Comparison of ENCODE assay signal across 1 cellular context in genomic region chr12:56117778-56118687, GRCh38.
TF ChIP-seq lines count a peak whose summit lies in the region.

ZC3H10 (plus strand) TSS chr12:56118266; CDS start chr12:56120563, 2,297 bp downstream.

TF ChIP-seq in H1, 55 proteins besides CTCF, POLR2A, EP300 and RAD21:
- TF ChIP-seq SP4 (IDR thresholded peaks at IDR 0.05; ENCODE audit: low read length) (peak; percentile 86; the same call in 1 of the 2 replicates), GTF2F1 (IDR thresholded peaks at IDR 0.05; ENCODE audit: borderline replicate concordance, low read depth, low read length) (peak; percentile 16; the same call in 1 of the 2 replicates), RFX5 (IDR thresholded peaks at IDR 0.05; ENCODE audit: borderline replicate concordance, low read depth, low read length) (no peak), BACH1 (IDR thresholded peaks at IDR 0.05; ENCODE audit: low read length) (no peak), POLR2AphosphoS5 (IDR thresholded peaks at IDR 0.05; ENCODE audit: low read depth, low read length) (peak; percentile 100), CHD1 (IDR thresholded peaks at IDR 0.05; ENCODE audit: low read depth, low read length) (0 out of 2 replicates have a peak, but pooled peaks have one; percentile 49), TAF7 (optimal IDR thresholded peaks at IDR 0.05; ENCODE audit: borderline replicate concordance, low read depth, low read length) (peak; percentile 92), SIX5 (IDR thresholded peaks at IDR 0.05; ENCODE audit: low read depth, low read length) (no peak; the same call in 1 of the 2 replicates), CREB1 (IDR thresholded peaks at IDR 0.05) (peak; percentile 77), SRF (IDR thresholded peaks at IDR 0.05; ENCODE audit: low read depth, low read length) (no peak), EZH2 (IDR thresholded peaks at IDR 0.05; ENCODE audit: low read depth, low read length, severe bottlenecking) (no peak), NRF1 (IDR thresholded peaks at IDR 0.05; ENCODE audit: low read depth, low read length) (0 out of 2 replicates have a peak, but pooled peaks have one; percentile 3), TAF1 (IDR thresholded peaks at IDR 0.05; ENCODE audit: low read depth, low read length) (peak; percentile 90), GABPA (IDR thresholded peaks at IDR 0.05; ENCODE audit: borderline replicate concordance, insufficient read depth, low read length) (peak; percentile 88; the same call in 1 of the 2 replicates), USF2 (IDR thresholded peaks at IDR 0.05; ENCODE audit: low read length) (peak; percentile 38), CBX5 (IDR thresholded peaks at IDR 0.05; ENCODE audit: low read depth, low read length) (no peak), JUN (IDR thresholded peaks at IDR 0.05; ENCODE audit: low read depth, low read length) (no peak), ASH2L (IDR thresholded peaks at IDR 0.05; ENCODE audit: low read length) (no peak), RNF2 (IDR thresholded peaks at IDR 0.05; ENCODE audit: borderline replicate concordance, low read depth, low read length, missing control alignments, poor library complexity, severe bottlenecking) (no peak), ZNF274 (IDR thresholded peaks at IDR 0.05; ENCODE audit: borderline replicate concordance, extremely low read depth, low read length) (no peak), FOSL1 (IDR thresholded peaks at IDR 0.05; ENCODE audit: insufficient read depth, low read depth, low read length) (no peak; the same call in 1 of the 2 replicates), YY1 (IDR thresholded peaks at IDR 0.05; ENCODE audit: low read depth, low read length) (no peak), TCF12 (IDR thresholded peaks at IDR 0.05; ENCODE audit: low read depth, low read length) (0 out of 2 replicates have a peak, but pooled peaks have one; percentile 68), SIRT6 (IDR thresholded peaks at IDR 0.05; ENCODE audit: low read length) (peak; percentile 57), POU5F1 (IDR thresholded peaks at IDR 0.05; ENCODE audit: low read depth, low read length) (no peak), BRCA1 (IDR thresholded peaks at IDR 0.05; ENCODE audit: low read depth, low read length) (peak; percentile 41; the same call in 1 of the 2 replicates), SUZ12 (IDR thresholded peaks at IDR 0.05; ENCODE audit: low read length) (no peak), TEAD4 (IDR thresholded peaks at IDR 0.05; ENCODE audit: low read depth, low read length) (peak; percentile 73), PHF8 (conservative IDR thresholded peaks at IDR 0.05; ENCODE audit: low read depth, low read length) (peak; percentile 75), CHD2 (IDR thresholded peaks at IDR 0.05; ENCODE audit: low read length) (peak; percentile 65; the same call in 1 of the 2 replicates), SP2 (IDR thresholded peaks at IDR 0.05; ENCODE audit: low read length) (peak; percentile 89), NANOG (IDR thresholded peaks at IDR 0.05; ENCODE audit: insufficient read depth, low read depth, low read length, poor library complexity, severe bottlenecking) (no peak), RXRA (IDR thresholded peaks at IDR 0.05; ENCODE audit: insufficient read depth, low read depth, low read length) (no peak), HDAC6 (IDR thresholded peaks at IDR 0.05; ENCODE audit: low read depth, low read length) (no peak), CTBP2 (IDR thresholded peaks at IDR 0.05; ENCODE audit: borderline replicate concordance, insufficient read depth, insufficient read length, low read length) (no peak), KDM1A (IDR thresholded peaks at IDR 0.05; ENCODE audit: borderline replicate concordance, low read length) (no peak), SAP30 (IDR thresholded peaks at IDR 0.05; ENCODE audit: insufficient read depth, insufficient replicate concordance, low read length) (no peak), CEBPB (IDR thresholded peaks at IDR 0.05; ENCODE audit: low read depth, low read length) (no peak), KDM5A (IDR thresholded peaks at IDR 0.05; ENCODE audit: low read length) (no peak; the same call in 1 of the 2 replicates), HDAC2 (IDR thresholded peaks at IDR 0.05; ENCODE audit: borderline replicate concordance in 1 of 2, low read depth in 2 of 2, low read length in 2 of 2) (no peak; a peak in 1 of 4 replicates), E2F6 (IDR thresholded peaks at IDR 0.05) (peak; percentile 73), MAFK (IDR thresholded peaks at IDR 0.05; ENCODE audit: low read depth, low read length) (no peak), JUND (IDR thresholded peaks at IDR 0.05; ENCODE audit: low read length) (no peak), ATF3 (IDR thresholded peaks at IDR 0.05; ENCODE audit: insufficient read depth, low read depth, low read length) (peak; percentile 61), EGR1 (IDR thresholded peaks at IDR 0.05; ENCODE audit: borderline replicate concordance, low read depth, low read length) (peak; percentile 99), BCL11A (IDR thresholded peaks at IDR 0.05; ENCODE audit: low read depth in 2 of 2, low read length in 2 of 2) (peak; percentile 24 to 34), SIN3A (conservative IDR thresholded peaks at IDR 0.05 in 1 of 2, IDR thresholded peaks at IDR 0.05 in 1 of 2; ENCODE audit: low read depth in 1 of 2, low read length in 2 of 2) (peak; percentile 94 to 97), CBX8 (IDR thresholded peaks at IDR 0.05; ENCODE audit: borderline replicate concordance, low read depth, low read length) (no peak), TBP (IDR thresholded peaks at IDR 0.05; ENCODE audit: low read depth, low read length) (peak; percentile 88), SP1 (IDR thresholded peaks at IDR 0.05; ENCODE audit: low read depth, low read length) (peak; percentile 17), RBBP5 (IDR thresholded peaks at IDR 0.05; ENCODE audit: borderline replicate concordance, low read depth, low read length) (no peak), KDM4A (IDR thresholded peaks at IDR 0.05; ENCODE audit: low read depth, low read length, severe bottlenecking) (peak; percentile 57)
- TF ChIP-seq, protein P1, sequence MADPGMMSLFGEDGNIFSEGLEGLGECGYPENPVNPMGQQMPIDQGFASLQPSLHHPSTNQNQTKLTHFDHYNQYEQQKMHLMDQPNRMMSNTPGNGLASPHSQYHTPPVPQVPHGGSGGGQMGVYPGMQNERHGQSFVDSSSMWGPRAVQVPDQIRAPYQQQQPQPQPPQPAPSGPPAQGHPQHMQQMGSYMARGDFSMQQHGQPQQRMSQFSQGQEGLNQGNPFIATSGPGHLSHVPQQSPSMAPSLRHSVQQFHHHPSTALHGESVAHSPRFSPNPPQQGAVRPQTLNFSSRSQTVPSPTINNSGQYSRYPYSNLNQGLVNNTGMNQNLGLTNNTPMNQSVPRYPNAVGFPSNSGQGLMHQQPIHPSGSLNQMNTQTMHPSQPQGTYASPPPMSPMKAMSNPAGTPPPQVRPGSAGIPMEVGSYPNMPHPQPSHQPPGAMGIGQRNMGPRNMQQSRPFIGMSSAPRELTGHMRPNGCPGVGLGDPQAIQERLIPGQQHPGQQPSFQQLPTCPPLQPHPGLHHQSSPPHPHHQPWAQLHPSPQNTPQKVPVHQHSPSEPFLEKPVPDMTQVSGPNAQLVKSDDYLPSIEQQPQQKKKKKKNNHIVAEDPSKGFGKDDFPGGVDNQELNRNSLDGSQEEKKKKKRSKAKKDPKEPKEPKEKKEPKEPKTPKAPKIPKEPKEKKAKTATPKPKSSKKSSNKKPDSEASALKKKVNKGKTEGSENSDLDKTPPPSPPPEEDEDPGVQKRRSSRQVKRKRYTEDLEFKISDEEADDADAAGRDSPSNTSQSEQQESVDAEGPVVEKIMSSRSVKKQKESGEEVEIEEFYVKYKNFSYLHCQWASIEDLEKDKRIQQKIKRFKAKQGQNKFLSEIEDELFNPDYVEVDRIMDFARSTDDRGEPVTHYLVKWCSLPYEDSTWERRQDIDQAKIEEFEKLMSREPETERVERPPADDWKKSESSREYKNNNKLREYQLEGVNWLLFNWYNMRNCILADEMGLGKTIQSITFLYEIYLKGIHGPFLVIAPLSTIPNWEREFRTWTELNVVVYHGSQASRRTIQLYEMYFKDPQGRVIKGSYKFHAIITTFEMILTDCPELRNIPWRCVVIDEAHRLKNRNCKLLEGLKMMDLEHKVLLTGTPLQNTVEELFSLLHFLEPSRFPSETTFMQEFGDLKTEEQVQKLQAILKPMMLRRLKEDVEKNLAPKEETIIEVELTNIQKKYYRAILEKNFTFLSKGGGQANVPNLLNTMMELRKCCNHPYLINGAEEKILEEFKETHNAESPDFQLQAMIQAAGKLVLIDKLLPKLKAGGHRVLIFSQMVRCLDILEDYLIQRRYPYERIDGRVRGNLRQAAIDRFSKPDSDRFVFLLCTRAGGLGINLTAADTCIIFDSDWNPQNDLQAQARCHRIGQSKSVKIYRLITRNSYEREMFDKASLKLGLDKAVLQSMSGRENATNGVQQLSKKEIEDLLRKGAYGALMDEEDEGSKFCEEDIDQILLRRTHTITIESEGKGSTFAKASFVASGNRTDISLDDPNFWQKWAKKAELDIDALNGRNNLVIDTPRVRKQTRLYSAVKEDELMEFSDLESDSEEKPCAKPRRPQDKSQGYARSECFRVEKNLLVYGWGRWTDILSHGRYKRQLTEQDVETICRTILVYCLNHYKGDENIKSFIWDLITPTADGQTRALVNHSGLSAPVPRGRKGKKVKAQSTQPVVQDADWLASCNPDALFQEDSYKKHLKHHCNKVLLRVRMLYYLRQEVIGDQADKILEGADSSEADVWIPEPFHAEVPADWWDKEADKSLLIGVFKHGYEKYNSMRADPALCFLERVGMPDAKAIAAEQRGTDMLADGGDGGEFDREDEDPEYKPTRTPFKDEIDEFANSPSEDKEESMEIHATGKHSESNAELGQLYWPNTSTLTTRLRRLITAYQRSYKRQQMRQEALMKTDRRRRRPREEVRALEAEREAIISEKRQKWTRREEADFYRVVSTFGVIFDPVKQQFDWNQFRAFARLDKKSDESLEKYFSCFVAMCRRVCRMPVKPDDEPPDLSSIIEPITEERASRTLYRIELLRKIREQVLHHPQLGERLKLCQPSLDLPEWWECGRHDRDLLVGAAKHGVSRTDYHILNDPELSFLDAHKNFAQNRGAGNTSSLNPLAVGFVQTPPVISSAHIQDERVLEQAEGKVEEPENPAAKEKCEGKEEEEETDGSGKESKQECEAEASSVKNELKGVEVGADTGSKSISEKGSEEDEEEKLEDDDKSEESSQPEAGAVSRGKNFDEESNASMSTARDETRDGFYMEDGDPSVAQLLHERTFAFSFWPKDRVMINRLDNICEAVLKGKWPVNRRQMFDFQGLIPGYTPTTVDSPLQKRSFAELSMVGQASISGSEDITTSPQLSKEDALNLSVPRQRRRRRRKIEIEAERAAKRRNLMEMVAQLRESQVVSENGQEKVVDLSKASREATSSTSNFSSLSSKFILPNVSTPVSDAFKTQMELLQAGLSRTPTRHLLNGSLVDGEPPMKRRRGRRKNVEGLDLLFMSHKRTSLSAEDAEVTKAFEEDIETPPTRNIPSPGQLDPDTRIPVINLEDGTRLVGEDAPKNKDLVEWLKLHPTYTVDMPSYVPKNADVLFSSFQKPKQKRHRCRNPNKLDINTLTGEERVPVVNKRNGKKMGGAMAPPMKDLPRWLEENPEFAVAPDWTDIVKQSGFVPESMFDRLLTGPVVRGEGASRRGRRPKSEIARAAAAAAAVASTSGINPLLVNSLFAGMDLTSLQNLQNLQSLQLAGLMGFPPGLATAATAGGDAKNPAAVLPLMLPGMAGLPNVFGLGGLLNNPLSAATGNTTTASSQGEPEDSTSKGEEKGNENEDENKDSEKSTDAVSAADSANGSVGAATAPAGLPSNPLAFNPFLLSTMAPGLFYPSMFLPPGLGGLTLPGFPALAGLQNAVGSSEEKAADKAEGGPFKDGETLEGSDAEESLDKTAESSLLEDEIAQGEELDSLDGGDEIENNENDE (IDR thresholded peaks at IDR 0.05; ENCODE audit: insufficient replicate concordance, low read length) = no peak
- TF ChIP-seq, protein P2, sequence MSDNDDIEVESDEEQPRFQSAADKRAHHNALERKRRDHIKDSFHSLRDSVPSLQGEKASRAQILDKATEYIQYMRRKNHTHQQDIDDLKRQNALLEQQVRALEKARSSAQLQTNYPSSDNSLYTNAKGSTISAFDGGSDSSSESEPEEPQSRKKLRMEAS (IDR thresholded peaks at IDR 0.05) = peak; percentile 86
- TF ChIP-seq, protein P3, sequence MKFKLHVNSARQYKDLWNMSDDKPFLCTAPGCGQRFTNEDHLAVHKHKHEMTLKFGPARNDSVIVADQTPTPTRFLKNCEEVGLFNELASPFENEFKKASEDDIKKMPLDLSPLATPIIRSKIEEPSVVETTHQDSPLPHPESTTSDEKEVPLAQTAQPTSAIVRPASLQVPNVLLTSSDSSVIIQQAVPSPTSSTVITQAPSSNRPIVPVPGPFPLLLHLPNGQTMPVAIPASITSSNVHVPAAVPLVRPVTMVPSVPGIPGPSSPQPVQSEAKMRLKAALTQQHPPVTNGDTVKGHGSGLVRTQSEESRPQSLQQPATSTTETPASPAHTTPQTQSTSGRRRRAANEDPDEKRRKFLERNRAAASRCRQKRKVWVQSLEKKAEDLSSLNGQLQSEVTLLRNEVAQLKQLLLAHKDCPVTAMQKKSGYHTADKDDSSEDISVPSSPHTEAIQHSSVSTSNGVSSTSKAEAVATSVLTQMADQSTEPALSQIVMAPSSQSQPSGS (IDR thresholded peaks at IDR 0.05; ENCODE audit: low read length) = peak; percentile 96
